In genomic region chr5:17229308-17229707, GRCh38 we compare ENCODE assay signal across 8 cellular contexts. TPM values are rescaled to one million over a fixed set of nuclear protein-coding genes. Genes with fewer than 3 reads are reported as not detected.
DNase-seq lines count a peak whose midpoint lies in the region; ATAC-seq and TF ChIP-seq lines count a peak whose summit lies in the region.

No MANE protein-coding gene starts in this region.

- H3K27me3 Mint-ChIP-seq in activated CD8-positive, alpha-beta T cell treated with anti-CD3 and anti-CD28 coated beads, Interleukin-2, amount 10 ng/mL, durations not matched to agents 7 days and 5 days (ENCODE audit: low read depth), result no peaks in the 10 kb centered on the region

- CTCF ChIA-PET in activated CD8-positive, alpha-beta T cell treated with anti-CD3 and anti-CD28 coated beads, Interleukin-2, amount 10 ng/mL, durations not matched to agents 7 days and 5 days (lab: Charles Lee), result no interaction called here

- H3K79me2 ChIP-seq in KMS-11 (ENCODE audit: insufficient read depth, low read depth), result peaks cover 24% of the 10 kb centered on the region; the same call in 1 of the 2 replicates

- no peak for TF ChIP-seq CTCF in KMS-11 (conservative IDR thresholded peaks at IDR 0.05; ENCODE audit: low read depth, low read length)

- no peaks in the 10 kb centered on the region for H3K9me3 Mint-ChIP-seq in activated CD8-positive, alpha-beta T cell treated with anti-CD3 and anti-CD28 coated beads, Interleukin-2, amount 10 ng/mL, durations not matched to agents 7 days and 5 days (ENCODE audit: insufficient read depth)
- H3K9me3 Mint-ChIP-seq in stimulated activated effector memory CD8-positive, alpha-beta T cell treated with anti-CD3 and anti-CD28 coated beads, Interleukin-12 subunit alpha, Interleukin-12 subunit beta, amount 100 ng/mL, for 72 hours, result peaks cover 5% of the 10 kb centered on the region

- H4K20me1 ChIP-seq in KMS-11 (ENCODE audit: insufficient read depth), result no peaks in the 10 kb centered on the region

- peaks cover 49% of the 10 kb centered on the region for H3K4me1 ChIP-seq in KMS-11 (ENCODE audit: low read depth, poor library complexity, severe bottlenecking)

- POLR2A ChIA-PET in activated CD8-positive, alpha-beta T cell treated with anti-CD3 and anti-CD28 coated beads, Interleukin-2, amount 10 ng/mL, durations not matched to agents 7 days and 5 days (lab: Charles Lee), result no interaction called here

- no peaks in the 10 kb centered on the region for H3K36me3 ChIP-seq in KMS-11 (ENCODE audit: insufficient read depth)

- no peaks in the 10 kb centered on the region for H3K4me1 Mint-ChIP-seq in activated CD8-positive, alpha-beta T cell treated with anti-CD3 and anti-CD28 coated beads, Interleukin-2, amount 10 ng/mL, durations not matched to agents 7 days and 5 days (ENCODE audit: low read depth)
- H3K4me1 Mint-ChIP-seq in stimulated activated effector memory CD8-positive, alpha-beta T cell treated with anti-CD3 and anti-CD28 coated beads, Interleukin-12 subunit alpha, Interleukin-12 subunit beta, amount 100 ng/mL, for 72 hours, result no peaks in the 10 kb centered on the region

- peak; percentile 25 for ATAC-seq in GM19025 (IDR thresholded peaks at IDR 0.05; ENCODE audit: low read depth, unreplicated experiment)
- peak; percentile 45 for ATAC-seq in HG02610 (IDR thresholded peaks at IDR 0.05; ENCODE audit: unreplicated experiment)
- ATAC-seq in sciatic nerve, result peak; percentile 51
- ATAC-seq in activated CD8-positive, alpha-beta T cell treated with anti-CD3 and anti-CD28 coated beads, Interleukin-2, amount 10 ng/mL, durations not matched to agents 7 days and 5 days, result no peak
- ATAC-seq in stimulated activated effector memory CD8-positive, alpha-beta T cell treated with anti-CD3 and anti-CD28 coated beads, Interleukin-12 subunit alpha, Interleukin-12 subunit beta, amount 100 ng/mL, for 72 hours, result no peak

- H3K4me3 Mint-ChIP-seq in activated CD8-positive, alpha-beta T cell treated with anti-CD3 and anti-CD28 coated beads, Interleukin-2, amount 10 ng/mL, durations not matched to agents 7 days and 5 days, result no peak overlapping the region
- H3K4me3 Mint-ChIP-seq in stimulated activated effector memory CD8-positive, alpha-beta T cell treated with anti-CD3 and anti-CD28 coated beads, Interleukin-12 subunit alpha, Interleukin-12 subunit beta, amount 100 ng/mL, for 72 hours, result no peak overlapping the region

- H3K36me3 Mint-ChIP-seq in activated CD8-positive, alpha-beta T cell treated with anti-CD3 and anti-CD28 coated beads, Interleukin-2, amount 10 ng/mL, durations not matched to agents 7 days and 5 days (ENCODE audit: low read depth), result no peaks in the 10 kb centered on the region
- no peaks in the 10 kb centered on the region for H3K36me3 Mint-ChIP-seq in stimulated activated effector memory CD8-positive, alpha-beta T cell treated with anti-CD3 and anti-CD28 coated beads, Interleukin-12 subunit alpha, Interleukin-12 subunit beta, amount 100 ng/mL, for 72 hours

- peak overlapping the region; percentile 8; the same call in 1 of the 2 replicates for H3K9ac ChIP-seq in KMS-11

- DNase-seq in sciatic nerve (ENCODE audit: low spot score) (no peak), NCI-H1436 (lab: John Stamatoyannopoulos, UW) (no peak), NCI-H1105 (lab: John Stamatoyannopoulos, UW) (no peak)
- no peak for DNase-seq in activated CD8-positive, alpha-beta T cell treated with anti-CD3 and anti-CD28 coated beads, Interleukin-2, amount 10 ng/mL, durations not matched to agents 7 days and 5 days
- DNase-seq in stimulated activated effector memory CD8-positive, alpha-beta T cell treated with anti-CD3 and anti-CD28 coated beads, Interleukin-12 subunit alpha, Interleukin-12 subunit beta, amount 100 ng/mL, for 72 hours (ENCODE audit: low spot score in 2 of 2), result no peak

- no peak overlapping the region for H3K27ac Mint-ChIP-seq in activated CD8-positive, alpha-beta T cell treated with anti-CD3 and anti-CD28 coated beads, Interleukin-2, amount 10 ng/mL, durations not matched to agents 7 days and 5 days
- H3K27ac Mint-ChIP-seq in stimulated activated effector memory CD8-positive, alpha-beta T cell treated with anti-CD3 and anti-CD28 coated beads, Interleukin-12 subunit alpha, Interleukin-12 subunit beta, amount 100 ng/mL, for 72 hours, result no peak overlapping the region

- peak overlapping the region; percentile 14; the same call in 1 of the 2 replicates for H2AFZ ChIP-seq in KMS-11 (ENCODE audit: low read depth)

- H3K27me3 ChIP-seq in KMS-11 (ENCODE audit: insufficient read depth, low read depth), result no peaks in the 10 kb centered on the region

- H3K27ac ChIP-seq in KMS-11, result peak overlapping the region; percentile 56; the same call in 1 of the 2 replicates

- H3K4me3 ChIP-seq in KMS-11 (IDR thresholded peaks at IDR 0.05; ENCODE audit: insufficient read depth, low read depth, low read length), result no peak overlapping the region

- H3K4me2 ChIP-seq in KMS-11, result peak overlapping the region; percentile 50; the same call in 1 of the 2 replicates

- intact Hi-C loops in sciatic nerve (cut with DNase I), result no loop called here

RNA-seq across cellular contexts. Expression of gene BASP1, which starts 11.9 kb away (rescaled TPM):
- total RNA-seq in sciatic nerve, result 26.8 TPM
- not detected for total RNA-seq in activated CD8-positive, alpha-beta T cell treated with anti-CD3 and anti-CD28 coated beads, Interleukin-2, amount 10 ng/mL, durations not matched to agents 7 days and 5 days

Comparison
In these comparisons a context has a peak if more than half of its experiments do, and no peak if none do; other contexts are left out.
1. ATAC-seq: peak in GM19025 (single experiment), HG02610 (single experiment) and sciatic nerve (single experiment); none in activated CD8-positive, alpha-beta T cell treated with anti-CD3 and anti-CD28 coated beads, Interleukin-2, amount 10 ng/mL, durations not matched to agents 7 days and 5 days (single experiment) and stimulated activated effector memory CD8-positive, alpha-beta T cell treated with anti-CD3 and anti-CD28 coated beads, Interleukin-12 subunit alpha, Interleukin-12 subunit beta, amount 100 ng/mL, for 72 hours (single experiment).
2. RNA of gene BASP1, which starts 11.9 kb away (total RNA-seq): 26.8 TPM in sciatic nerve (single experiment); not detected in activated CD8-positive, alpha-beta T cell treated with anti-CD3 and anti-CD28 coated beads, Interleukin-2, amount 10 ng/mL, durations not matched to agents 7 days and 5 days; every median in the first group is over 10 times any median in the second.